Comparison of ENCODE assay signal across 15 cellular contexts in genomic region chr5:158705901-158706300, GRCh38.
DNase-seq lines count a peak whose midpoint lies in the region; ATAC-seq and TF ChIP-seq lines count a peak whose summit lies in the region.
"Had no signal": no experiment of that assay in that cellular context is flagged by ENCODE, and none has a peak within 500 bp of the region (broad histone marks: within the 10 kb centered on the region; RNA-seq: fewer than 3 reads in every experiment).

No MANE protein-coding gene starts in this region.

- no peak overlapping the region for H3K4me2 ChIP-seq in DND-41 (ENCODE audit: insufficient read depth, low read length)
- no peak overlapping the region for H3K4me2 ChIP-seq in hepatocyte

- H3K4me3 ChIP-seq in DND-41 (ENCODE audit: low read depth in 1 of 2, low read length in 2 of 2) (no peak overlapping the region), tibial artery (no peak overlapping the region), hepatocyte (no peak overlapping the region)
- H3K4me3 ChIP-seq: GM23248, HAP-1 had no signal

- no peak overlapping the region for H3K9ac ChIP-seq in DND-41 (ENCODE audit: low read depth, low read length)
- H3K9ac ChIP-seq: GM23248 had no signal

- H2AFZ ChIP-seq in DND-41 (ENCODE audit: low read depth, low read length), result no peak overlapping the region
- H2AFZ ChIP-seq in hepatocyte, result no peak overlapping the region
- H2AFZ ChIP-seq: GM23248 had no signal

- peaks cover 63% of the 10 kb centered on the region for H3K36me3 Mint-ChIP-seq in memory B cell

- H3K4me1 Mint-ChIP-seq in memory B cell, result peaks cover 12% of the 10 kb centered on the region

- no peaks in the 10 kb centered on the region for H3K9me2 ChIP-seq in hepatocyte (replicated peaks; ENCODE audit: insufficient read depth)

- H4K20me1 ChIP-seq in DND-41 (ENCODE audit: insufficient read depth, low read length) (no peaks in the 10 kb centered on the region), hepatocyte (ENCODE audit: insufficient read depth, poor library complexity, severe bottlenecking) (no peaks in the 10 kb centered on the region)

- POLR2A ChIA-PET in HEK293T (lab: Yijun Ruan, JAX), result no interaction called here

- H3K27me3 Mint-ChIP-seq in memory B cell, result no peaks in the 10 kb centered on the region
- H3K27me3 Mint-ChIP-seq: B cell; CD4-positive, alpha-beta T cell had no signal

- 98% methylated on average over 5 of the region's 5 CpGs for WGBS in hepatocyte (ENCODE audit: low lambda C conversion rate, missing lambda C conversion rate)

- H3K27me3 ChIP-seq in DND-41 (ENCODE audit: insufficient read depth, low read length, poor library complexity), result no peaks in the 10 kb centered on the region
- H3K27me3 ChIP-seq in tibial artery, result no peaks in the 10 kb centered on the region
- no peaks in the 10 kb centered on the region for H3K27me3 ChIP-seq in hepatocyte

- no peak overlapping the region for H3K4me3 Mint-ChIP-seq in memory B cell
- H3K4me3 Mint-ChIP-seq: B cell; CD4-positive, alpha-beta T cell had no signal

- ATAC-seq in DND-41 (ENCODE audit: insufficient read depth, low read depth) (no peak), memory B cell (ENCODE audit: low read depth) (no peak)

- H3K36me3 ChIP-seq in DND-41 (ENCODE audit: insufficient read depth, low read length) (peaks cover 33% of the 10 kb centered on the region), tibial artery (peaks cover 39 to 62% (median 56%) of the 10 kb centered on the region in 3 donors), hepatocyte (replicated peaks; ENCODE audit: insufficient read depth, low read depth) (no peaks in the 10 kb centered on the region)
- H3K36me3 ChIP-seq: HAP-1 had no signal

- TF ChIP-seq CTCF in DND-41 (IDR thresholded peaks at IDR 0.05; ENCODE audit: borderline replicate concordance, extremely low read depth, low read length, poor library complexity, severe bottlenecking) (no peak), tibial artery (IDR thresholded peaks at IDR 0.05) (no peak), hepatocyte (IDR thresholded peaks at IDR 0.05; ENCODE audit: poor library complexity) (no peak)

- DNase-seq in DND-41, result no peak
- no peak for DNase-seq in memory B cell (ENCODE audit: low spot score in 2 of 2)
- DNase-seq in putamen (ENCODE audit: low spot score), result peak; percentile 56
- DNase-seq in tibial artery, result no peak
- no peak for DNase-seq in HEK293T (ENCODE audit: extremely low spot score)
- no peak for DNase-seq in hepatocyte (ENCODE audit: low spot score)
- DNase-seq in DMS 273 (lab: John Stamatoyannopoulos, UW; ENCODE audit: unreplicated experiment), result no peak
- DNase-seq: CD4-positive, alpha-beta T cell; GDM1; GM23248; IMR-90; KBM-7 had no signal

- H3K4me1 ChIP-seq in DND-41 (ENCODE audit: insufficient read depth, low read length), result peaks cover 16% of the 10 kb centered on the region
- H3K4me1 ChIP-seq in tibial artery, result peaks cover 0 to 33% (median 24%) of the 10 kb centered on the region in 4 donors
- H3K4me1 ChIP-seq in hepatocyte (ENCODE audit: insufficient read depth), result no peaks in the 10 kb centered on the region
- H3K4me1 ChIP-seq: HAP-1 had no signal

- H3K79me2 ChIP-seq in DND-41 (ENCODE audit: insufficient read depth, low read length) (no peaks in the 10 kb centered on the region), hepatocyte (no peaks in the 10 kb centered on the region)

- CTCF ChIA-PET in HEK293T (lab: Yijun Ruan, JAX), result no interaction called here

- peaks cover 10% of the 10 kb centered on the region for H3K9me3 Mint-ChIP-seq in memory B cell

- peak overlapping the region; percentile 47 for H3K27ac Mint-ChIP-seq in memory B cell
- H3K27ac Mint-ChIP-seq: CD4-positive, alpha-beta T cell had no signal

- intact Hi-C loops in tibial artery (cut with DNase I; ENCODE audit: low total_unique reads), result no loop called here

- H3K9me3 ChIP-seq in DND-41 (ENCODE audit: insufficient read depth, low read length, severe bottlenecking) (peaks cover 7% of the 10 kb centered on the region), tibial artery (peaks cover 0 to 5% (median 5%) of the 10 kb centered on the region in 3 donors), hepatocyte (ENCODE audit: low read depth) (no peaks in the 10 kb centered on the region)
- H3K9me3 ChIP-seq: HAP-1 had no signal

- peak overlapping the region; percentile 66 for H3K27ac ChIP-seq in DND-41 (ENCODE audit: low read length)
- H3K27ac ChIP-seq in tibial artery, result peak overlapping the region; percentile 3 to 71
- no peak overlapping the region for H3K27ac ChIP-seq in hepatocyte
- H3K27ac ChIP-seq: C4-2B, GM23248 had no signal

TF ChIP-seq in HEK293T, 16 proteins besides CTCF, POLR2A, EP300 and RAD21:
- no peak for TF ChIP-seq L3MBTL2 (conservative IDR thresholded peaks at IDR 0.05)
- TF ChIP-seq CTBP1 (IDR thresholded peaks at IDR 0.05; ENCODE audit: borderline replicate concordance), result no peak
- TF ChIP-seq TARDBP (IDR thresholded peaks at IDR 0.05), result no peak
- no peak for TF ChIP-seq BHLHE40 (IDR thresholded peaks at IDR 0.05; ENCODE audit: borderline replicate concordance)
- TF ChIP-seq NFRKB (IDR thresholded peaks at IDR 0.05), result no peak
- TF ChIP-seq HDGF (IDR thresholded peaks at IDR 0.05; ENCODE audit: borderline replicate concordance), result no peak
- TF ChIP-seq FOXA1 (IDR thresholded peaks at IDR 0.05), result no peak
- no peak for TF ChIP-seq FOXM1 (IDR thresholded peaks at IDR 0.05; ENCODE audit: borderline replicate concordance)
- TF ChIP-seq PKNOX1 (IDR thresholded peaks at IDR 0.05), result no peak
- TF ChIP-seq LEF1 (IDR thresholded peaks at IDR 0.05; ENCODE audit: borderline replicate concordance), result no peak
- no peak for TF ChIP-seq ELF4 (IDR thresholded peaks at IDR 0.05)
- no peak for TF ChIP-seq ARNT (IDR thresholded peaks at IDR 0.05)
- no peak for TF ChIP-seq SUZ12 (IDR thresholded peaks at IDR 0.05)
